28 cellular contexts compared by ENCODE assay signal in genomic region chr16:56268799-56269198, GRCh38.
A peak's percentile ranks its signal among the peaks of the same experiment; 100 is the strongest.
DNase-seq lines count a peak whose midpoint lies in the region; ATAC-seq, FAIRE-seq and TF ChIP-seq lines count a peak whose summit lies in the region.
"Had no signal": no experiment of that assay in that cellular context is flagged by ENCODE, and none has a peak within 500 bp of the region (broad histone marks: within the 10 kb centered on the region; RNA-seq: fewer than 3 reads in every experiment).

No MANE protein-coding gene starts in this region.

- H3K4me1 ChIP-seq in BLaER1 treated with 17β-estradiol and CSF1 and Interleukin-3, amounts not matched to agents 10 nM and 100 nM, result peaks cover 14 to 53% (median 40%) of the 10 kb centered on the region in 10 experiments; a peak in 19 of 20 replicates
- H3K4me1 ChIP-seq in K562 (replicated peaks in 1 of 2; ENCODE audit: control insufficient read depth in 2 of 2, insufficient read depth in 2 of 2, low read length in 2 of 2) (peaks cover 11 to 27% of the 10 kb centered on the region in 2 experiments), muscle layer of colon (ENCODE audit: insufficient read depth, low read length) (peaks cover 53% of the 10 kb centered on the region), stomach (peaks cover 0 to 28% (median 17%) of the 10 kb centered on the region in 4 donors), endodermal cell (ENCODE audit: control insufficient read depth, insufficient read depth, low read length) (peaks cover 5% of the 10 kb centered on the region)

- TF ChIP-seq POLR2A in K562 (conservative IDR thresholded peaks at IDR 0.05) (no peak), stomach (IDR thresholded peaks at IDR 0.05) (no peak)

- H3K36me3 ChIP-seq in BLaER1 treated with 17β-estradiol and CSF1 and Interleukin-3, amounts not matched to agents 10 nM and 100 nM, result no peaks in the 10 kb centered on the region
- H3K36me3 ChIP-seq in K562 (ENCODE audit: control insufficient read depth, insufficient read depth, low read length), result no peaks in the 10 kb centered on the region
- peaks cover 5% of the 10 kb centered on the region for H3K36me3 ChIP-seq in muscle layer of colon (ENCODE audit: insufficient read depth, low read length)
- H3K36me3 ChIP-seq in stomach, result no peaks in the 10 kb centered on the region
- H3K36me3 ChIP-seq in endodermal cell (ENCODE audit: control insufficient read depth, insufficient read depth, low read length), result no peaks in the 10 kb centered on the region
- H3K36me3 ChIP-seq: heart left ventricle, MG63, ovary had no signal

- FAIRE-seq in K562 (lab: Jason Lieb, UNC) (no peak), urothelium cell line (lab: Jason Lieb, UNC) (no peak)
- FAIRE-seq: endothelial cell of umbilical vein, GM19239, small intestine had no signal

- no peaks in the 10 kb centered on the region for H3K79me2 ChIP-seq in K562 (ENCODE audit: control insufficient read depth, insufficient read depth, low read length)

- CTCF ChIA-PET in K562 (lab: Yijun Ruan, JAX; ENCODE audit: low intra/inter-chr PET ratio), result no interaction called here

- 73% methylated on average over 8 of the region's 8 CpGs for WGBS in K562 (ENCODE audit: insufficient coverage, low coverage, missing lambda C conversion rate)
- WGBS in stomach, 5 donors, result 65 to 85% (median 85%) methylated on average over 8 of the region's 8 CpGs
- 93 to 95% methylated on average over 3 to 8 of the region's 8 CpGs for WGBS in endodermal cell (ENCODE audit: insufficient coverage in 1 of 2, insufficient read length in 1 of 2), 2 experiments

- no peaks in the 10 kb centered on the region for H3K27me3 ChIP-seq in BLaER1 treated with 17β-estradiol and CSF1 and Interleukin-3, amounts not matched to agents 10 nM and 100 nM
- H3K27me3 ChIP-seq in K562 (ENCODE audit: control insufficient read depth in 2 of 2, insufficient read depth in 2 of 2, low read length in 2 of 2), result no peaks in the 10 kb centered on the region
- H3K27me3 ChIP-seq in muscle layer of colon (ENCODE audit: control insufficient read depth in 1 of 2, insufficient read depth in 2 of 2, low read length in 2 of 2), result no peaks in the 10 kb centered on the region
- H3K27me3 ChIP-seq in stomach, result no peaks in the 10 kb centered on the region
- H3K27me3 ChIP-seq in endodermal cell (ENCODE audit: control insufficient read depth, insufficient read depth, low read length, poor library complexity, severe bottlenecking), result no peaks in the 10 kb centered on the region
- H3K27me3 ChIP-seq: heart left ventricle, MG63, ovary had no signal

- intact Hi-C loops in K562 (cut with micrococcal nuclease), result no loop called here
- intact Hi-C loops in stomach (cut with DNase I; ENCODE audit: low total_unique reads), result no loop called here

- 0 out of 2 replicates have a peak overlapping the region, but pooled peaks have one; percentile 66 for H2AFZ ChIP-seq in K562 (ENCODE audit: low read depth, low read length)

- POLR2A ChIA-PET in K562 (lab: Yijun Ruan, JAX), result no interaction called here

- no TSS peak for BruUV-seq in K562 (replicated peaks; lab: Mats Ljungman, UMichigan)

- DNase-seq in K562 (ENCODE audit: extremely low read depth in 1 of 4, low spot score in 3 of 4) (no peak), stomach (no peak), endodermal cell (no peak), urothelium cell line (ENCODE audit: low spot score) (no peak)
- no peak for DNase-seq in stimulated activated CD8-positive, alpha-beta memory T cell treated with anti-CD3 and anti-CD28 coated beads, Interleukin-4, amount 100 ng/mL, for 48 hours
- DNase-seq: activated CD4-positive, CD25-positive, alpha-beta regulatory T cell treated with anti-CD3 and anti-CD28 coated beads, Interleukin-2, amount 50 U/mL, for 72 hours; activated naive CD4-positive, alpha-beta T cell treated with anti-CD3 and anti-CD28 coated beads for 36 hours; activated T-cell treated with anti-CD3 and anti-CD28 coated beads, Interleukin-2, amount 50 U/mL, for 48 hours; CD8-positive, alpha-beta T cell; DMS53; GF-D8; heart left ventricle; MG63; naive B cell; NCI-H1436 treated with DMSO at 0.1 percent for 48 hours; NCI-H2171; NCI-H524 treated with DMSO at 0.1 percent for 48 hours; ovary; small intestine; stimulated activated CD4-positive, alpha-beta T cell treated with anti-CD3 and anti-CD28 coated beads, Interleukin-2, amount 100 ng/mL, for 48 hours had no signal

- H3K9me3 ChIP-seq in BLaER1 treated with 17β-estradiol and CSF1 and Interleukin-3, amounts not matched to agents 10 nM and 100 nM (replicated peaks in 1 of 11), result peaks cover 1 to 14% (median 7%) of the 10 kb centered on the region in 11 experiments; a peak in 16 of 22 replicates
- H3K9me3 ChIP-seq in K562 (replicated peaks; ENCODE audit: control insufficient read depth, insufficient read depth, low read depth, low read length), result 0 out of 2 replicates have a peak, but pooled peaks cover 2% of the 10 kb centered on the region
- no peaks in the 10 kb centered on the region for H3K9me3 ChIP-seq in muscle layer of colon (ENCODE audit: low read length)
- no peaks in the 10 kb centered on the region for H3K9me3 ChIP-seq in stomach
- peaks cover 9% of the 10 kb centered on the region for H3K9me3 ChIP-seq in endodermal cell (ENCODE audit: control insufficient read depth, low read length)
- H3K9me3 ChIP-seq: heart left ventricle, MG63, ovary had no signal

- no peak for ATAC-seq in K562
- no peak for ATAC-seq in HG02870 (IDR thresholded peaks at IDR 0.05; ENCODE audit: unreplicated experiment)
- ATAC-seq: CD8-positive, alpha-beta T cell had no signal

- TF ChIP-seq CTCF in K562 (IDR thresholded peaks at IDR 0.05 in 2 of 3, conservative IDR thresholded peaks at IDR 0.05 in 1 of 3; ENCODE audit: insufficient read depth in 2 of 3, low read depth in 1 of 3, low read length in 3 of 3) (no peak), stomach (IDR thresholded peaks at IDR 0.05) (no peak), endodermal cell (conservative IDR thresholded peaks at IDR 0.05) (no peak)

- peaks cover 11% of the 10 kb centered on the region for H3K4me1 Mint-ChIP-seq in endodermal cell
- H3K4me1 Mint-ChIP-seq: naive B cell had no signal

- no peak overlapping the region for H3K4me3 Mint-ChIP-seq in endodermal cell
- H3K4me3 Mint-ChIP-seq: activated naive CD4-positive, alpha-beta T cell treated with anti-CD3 and anti-CD28 coated beads for 36 hours; CD8-positive, alpha-beta T cell; stimulated activated naive CD8-positive, alpha-beta T cell treated with anti-CD3 and anti-CD28 coated beads, Interleukin-15, Interleukin-2, amounts not matched to agents 100 ng/mL and 50 ng/mL, for 24 hours had no signal

- no peaks in the 10 kb centered on the region for H3K9me1 ChIP-seq in K562 (ENCODE audit: control insufficient read depth, insufficient read depth, low read length)

- H3K27me3 Mint-ChIP-seq in endodermal cell (ENCODE audit: insufficient read depth), result no peaks in the 10 kb centered on the region
- H3K27me3 Mint-ChIP-seq: stimulated activated naive CD8-positive, alpha-beta T cell treated with anti-CD3 and anti-CD28 coated beads, Interleukin-15, Interleukin-2, amounts not matched to agents 100 ng/mL and 50 ng/mL, for 24 hours had no signal

- peaks cover 7% of the 10 kb centered on the region for H3K9me3 Mint-ChIP-seq in endodermal cell
- H3K9me3 Mint-ChIP-seq: activated naive CD4-positive, alpha-beta T cell treated with anti-CD3 and anti-CD28 coated beads for 36 hours; CD8-positive, alpha-beta T cell; stimulated activated naive CD8-positive, alpha-beta T cell treated with anti-CD3 and anti-CD28 coated beads, Interleukin-15, Interleukin-2, amounts not matched to agents 100 ng/mL and 50 ng/mL, for 24 hours had no signal

- no peaks in the 10 kb centered on the region for H4K20me1 ChIP-seq in BLaER1 treated with 17β-estradiol and CSF1 and Interleukin-3, amounts not matched to agents 10 nM and 100 nM
- no peaks in the 10 kb centered on the region for H4K20me1 ChIP-seq in K562 (replicated peaks; ENCODE audit: control insufficient read depth, insufficient read depth, low read length)

- H3K4me3 ChIP-seq in BLaER1 treated with 17β-estradiol and CSF1 and Interleukin-3, amounts not matched to agents 10 nM and 100 nM, result no peak overlapping the region
- H3K4me3 ChIP-seq in K562, result no peak overlapping the region
- H3K4me3 ChIP-seq in muscle layer of colon (ENCODE audit: low read depth in 1 of 2, low read length in 2 of 2), result peak overlapping the region; percentile 40 to 63
- H3K4me3 ChIP-seq in stomach, result peak overlapping the region in 1 of 4 donors; percentile 20
- H3K4me3 ChIP-seq in endodermal cell (ENCODE audit: low read length), result no peak overlapping the region
- H3K4me3 ChIP-seq: coronary artery, heart left ventricle, MG63, ovary had no signal

- no peak for TF ChIP-seq RAD21 in K562 (CRISPR knock-in tag; conservative IDR thresholded peaks at IDR 0.05 in 1 of 2, IDR thresholded peaks at IDR 0.05 in 1 of 2)

- no peak overlapping the region for H3K27ac Mint-ChIP-seq in endodermal cell
- H3K27ac Mint-ChIP-seq: activated naive CD4-positive, alpha-beta T cell treated with anti-CD3 and anti-CD28 coated beads for 36 hours; CD8-positive, alpha-beta T cell; naive B cell; stimulated activated naive CD8-positive, alpha-beta T cell treated with anti-CD3 and anti-CD28 coated beads, Interleukin-15, Interleukin-2, amounts not matched to agents 100 ng/mL and 50 ng/mL, for 24 hours had no signal

- in situ Hi-C loops in K562 (cut with MboI), result no loop called here

- no peaks in the 10 kb centered on the region for H3K36me3 Mint-ChIP-seq in endodermal cell (ENCODE audit: low read depth)
- H3K36me3 Mint-ChIP-seq: CD8-positive, alpha-beta T cell had no signal

- H3K27ac ChIP-seq in BLaER1 treated with 17β-estradiol and CSF1 and Interleukin-3, amounts not matched to agents 10 nM and 100 nM, result no peak overlapping the region
- H3K27ac ChIP-seq in K562 (ENCODE audit: extremely low read depth, low read depth, low read length) (no peak overlapping the region), muscle layer of colon (ENCODE audit: low read depth, low read length) (peak overlapping the region; percentile 96), stomach (peak overlapping the region in 4 of 5 donors; percentile 71 to 90 (median 85)), endodermal cell (ENCODE audit: low read depth, low read length) (no peak overlapping the region)
- H3K27ac ChIP-seq: ovary, RWPE1 had no signal

- TF ChIP-seq EP300 in K562 (IDR thresholded peaks at IDR 0.05; ENCODE audit: low read length) (no peak), stomach (IDR thresholded peaks at IDR 0.05) (no peak)

- peak overlapping the region in 10 of 11 experiments; percentile 0 to 62 (median 42); a peak in 13 of 22 replicates for H3K4me2 ChIP-seq in BLaER1 treated with 17β-estradiol and CSF1 and Interleukin-3, amounts not matched to agents 10 nM and 100 nM
- H3K4me2 ChIP-seq in K562 (ENCODE audit: insufficient read depth, low read length), result no peak overlapping the region

- H3K9ac ChIP-seq in BLaER1 treated with 17β-estradiol and CSF1 and Interleukin-3, amounts not matched to agents 10 nM and 100 nM, result no peak overlapping the region
- peak overlapping the region in 1 of 2 experiments; percentile 47; a peak in 1 of 4 replicates for H3K9ac ChIP-seq in K562 (ENCODE audit: insufficient read depth in 1 of 2, low read depth in 2 of 2, low read length in 2 of 2)
- H3K9ac ChIP-seq in muscle layer of colon (ENCODE audit: low read length), result peak overlapping the region; percentile 93
- H3K9ac ChIP-seq in endodermal cell (ENCODE audit: extremely low read depth, low read length, poor library complexity, severe bottlenecking), result no peak overlapping the region

TF ChIP-seq in K562, 482 proteins besides CTCF, POLR2A, EP300 and RAD21 (continues in another document):
- no peak for TF ChIP-seq SMAD3 (CRISPR knock-in tag; conservative IDR thresholded peaks at IDR 0.05)

Comparison
In these comparisons a context has a peak if more than half of its experiments do, and no peak if none do; other contexts are left out.
1. H3K27ac ChIP-seq: peak in muscle layer of colon (single experiment) and stomach (4 of 5); none in BLaER1 treated with 17β-estradiol and CSF1 and Interleukin-3, amounts not matched to agents 10 nM and 100 nM (0 of 11), K562 (single experiment) and endodermal cell (single experiment).
2. H3K4me3 ChIP-seq: peak in muscle layer of colon (2 of 2); none in BLaER1 treated with 17β-estradiol and CSF1 and Interleukin-3, amounts not matched to agents 10 nM and 100 nM (0 of 10), K562 (single experiment) and endodermal cell (single experiment).